ENCODE assay signal across 7 cellular contexts in genomic region chr3:53035018-53035417, GRCh38. TPM values are rescaled to one million over a fixed set of nuclear protein-coding genes. Genes with fewer than 3 reads are reported as not detected.
DNase-seq lines count a peak whose midpoint lies in the region; ATAC-seq, FAIRE-seq and TF ChIP-seq lines count a peak whose summit lies in the region.
"Not testable (repeated sequence)": the region's sequence is repeated elsewhere in the genome, so short reads cannot be mapped to it uniquely, and the experiment has no call there.

No MANE protein-coding gene starts in this region.

- not testable (repeated sequence) for TF ChIP-seq POLR2A in A549 (IDR thresholded peaks at IDR 0.05; ENCODE audit: low read length)

- not testable (repeated sequence) for H3K27me3 ChIP-seq in Caco-2 (replicated peaks; ENCODE audit: control insufficient read depth, insufficient read depth, low read length); hepatocyte; liver (ENCODE audit: control insufficient read depth in 4 of 4, insufficient read depth in 4 of 4, low read length in 3 of 4)

- 36% methylated on average over 5 of the region's 5 CpGs for WGBS in A549 (ENCODE audit: missing lambda C conversion rate)
- 62% methylated on average over 5 of the region's 5 CpGs for WGBS in hepatocyte (ENCODE audit: low lambda C conversion rate, missing lambda C conversion rate)
- 52% methylated on average over 5 of the region's 5 CpGs for WGBS in liver

- peak overlapping the region; percentile 85 for H3K27ac Mint-ChIP-seq in Caco-2 (ENCODE audit: unreplicated experiment)
- H3K27ac Mint-ChIP-seq in T-helper 17 cell, result peak overlapping the region; percentile 88
- peak overlapping the region in 2 of 3 experiments; percentile 62 to 73 for H3K27ac Mint-ChIP-seq in nephron

- H3K4me1 Mint-ChIP-seq in Caco-2 (ENCODE audit: low read depth, unreplicated experiment) (peaks cover 46% of the 10 kb centered on the region), T-helper 17 cell (peaks cover 45% of the 10 kb centered on the region)
- not testable (repeated sequence) for H3K4me1 Mint-ChIP-seq in nephron

- not testable (repeated sequence) for H3K9me2 ChIP-seq in hepatocyte (replicated peaks; ENCODE audit: insufficient read depth)

- BruUV-seq in Caco-2 (replicated peaks; lab: Mats Ljungman, UMichigan), result not testable (repeated sequence)

- TF ChIP-seq EP300 in A549 (IDR thresholded peaks at IDR 0.05), result not testable (repeated sequence)

- H3K4me2 ChIP-seq in A549, result peak overlapping the region; percentile 54
- H3K4me2 ChIP-seq in hepatocyte, result peak overlapping the region; percentile 34

- TF ChIP-seq CTCF in A549 (IDR thresholded peaks at IDR 0.05); Caco-2 (IDR thresholded peaks at IDR 0.05; ENCODE audit: insufficient read depth in 1 of 2, low read depth in 1 of 2, low read length in 1 of 2, severe bottlenecking in 1 of 2, unreplicated experiment in 1 of 2); hepatocyte (IDR thresholded peaks at IDR 0.05; ENCODE audit: poor library complexity); liver (IDR thresholded peaks at IDR 0.05; ENCODE audit: low read depth, low read length, missing input control); nephron (IDR thresholded peaks at IDR 0.05; ENCODE audit: unreplicated experiment in 3 of 3): not testable (repeated sequence)

- H3K4me3 ChIP-seq in A549; Caco-2 (ENCODE audit: low read depth, low read length); hepatocyte; liver (ENCODE audit: low read depth in 1 of 3, low read length in 3 of 3): not testable (repeated sequence)

- H3K36me3 Mint-ChIP-seq in Caco-2 (ENCODE audit: insufficient read depth, unreplicated experiment); T-helper 17 cell (ENCODE audit: low read depth); nephron (ENCODE audit: low read depth): not testable (repeated sequence)

- POLR2A ChIA-PET in A549 (lab: Yijun Ruan, JAX) (interaction anchor here (1.7 kb wide), 1 partner anchor 10 kb away, joined by 6 read pairs; the partner anchor contains the start of gene SFMBT1), Caco-2 (lab: Charles Lee) (interaction anchor here (0.5 to 1.6 kb wide), 2 partner anchors 11 to 55 kb away, joined by 6 to 17 read pairs; partner anchors contain the start of gene SFMBT1)

- DNase-seq in A549 (ENCODE audit: low read depth in 1 of 2, low spot score in 1 of 2), result peak in 1 of 2 experiments; percentile 15
- DNase-seq in Caco-2, result peak; percentile 69 to 79
- DNase-seq in T-helper 17 cell; hepatocyte (ENCODE audit: low spot score): not testable (repeated sequence)

- H3K4me3 Mint-ChIP-seq in Caco-2 (ENCODE audit: unreplicated experiment) (peak overlapping the region; percentile 70), T-helper 17 cell (peak overlapping the region; percentile 76)
- not testable (repeated sequence) for H3K4me3 Mint-ChIP-seq in nephron

- H2AFZ ChIP-seq in hepatocyte, result not testable (repeated sequence)

- peak overlapping the region; percentile 52 to 63; a peak in 4 of 6 replicates for H3K27ac ChIP-seq in A549
- H3K27ac ChIP-seq in hepatocyte, result peak overlapping the region; percentile 67
- H3K27ac ChIP-seq in liver (ENCODE audit: low read depth in 1 of 2, low read length in 2 of 2), result not testable (repeated sequence)

- not testable (repeated sequence) for H4K20me1 ChIP-seq in hepatocyte (ENCODE audit: insufficient read depth, poor library complexity, severe bottlenecking)

- H3K36me3 ChIP-seq in Caco-2 (ENCODE audit: control insufficient read depth, insufficient read depth, low read length); hepatocyte (replicated peaks; ENCODE audit: insufficient read depth, low read depth); liver (ENCODE audit: control insufficient read depth in 4 of 4, insufficient read depth in 3 of 4, low read depth in 1 of 4, low read length in 3 of 4): not testable (repeated sequence)

- H3K4me1 ChIP-seq in A549 (peaks cover 70% of the 10 kb centered on the region), Caco-2 (peaks cover 84% of the 10 kb centered on the region), hepatocyte (ENCODE audit: insufficient read depth) (peaks cover 10% of the 10 kb centered on the region), liver (ENCODE audit: control insufficient read depth in 4 of 4, insufficient read depth in 4 of 4, low read length in 3 of 4) (peaks cover 9 to 32% (median 19%) of the 10 kb centered on the region in 4 donors)

- not testable (repeated sequence) for H3K9me3 Mint-ChIP-seq in Caco-2 (ENCODE audit: unreplicated experiment); nephron

- not testable (repeated sequence) for FAIRE-seq in A549 (lab: Jason Lieb, UNC)
- peak; percentile 18 for FAIRE-seq in colon (lab: Jason Lieb, UNC)

- H3K9me3 ChIP-seq in A549; Caco-2; T-helper 17 cell (ENCODE audit: control insufficient read depth, low read length, poor library complexity, severe bottlenecking); hepatocyte (ENCODE audit: low read depth); liver (ENCODE audit: control insufficient read depth in 4 of 4, low read length in 3 of 4): not testable (repeated sequence)

- CTCF ChIA-PET in A549 (lab: Yijun Ruan, JAX) (interaction anchor here (0.6 kb wide), 1 partner anchor 17 kb away, joined by 3 read pairs; no protein-coding TSS in a partner anchor), Caco-2 (lab: Charles Lee) (interaction anchor here (0.5 to 1.2 kb wide), 4 partner anchors 9 to 49 kb away, joined by 3 to 5 read pairs (median 4); no protein-coding TSS in a partner anchor)

- TF ChIP-seq RAD21 in A549 (conservative IDR thresholded peaks at IDR 0.05 in 1 of 2, IDR thresholded peaks at IDR 0.05 in 1 of 2); liver (IDR thresholded peaks at IDR 0.05): not testable (repeated sequence)

- not testable (repeated sequence) for H3K9ac ChIP-seq in liver (ENCODE audit: low read depth in 1 of 2, low read length in 2 of 2)

- intact Hi-C loops in Caco-2 (cut with micrococcal nuclease; ENCODE audit: unreplicated experiment), result loop anchor here (1.0 kb wide), 1 partner anchor 9 kb away; no protein-coding TSS in a partner anchor

- peaks cover 79% of the 10 kb centered on the region for H3K79me2 ChIP-seq in hepatocyte

- H3K27me3 Mint-ChIP-seq in Caco-2 (ENCODE audit: insufficient read depth, unreplicated experiment); T-helper 17 cell; nephron (ENCODE audit: low read depth): not testable (repeated sequence)

- ATAC-seq in A549, result peak; percentile 39 to 77; a peak in 4 of 6 replicates
- not testable (repeated sequence) for ATAC-seq in T-helper 17 cell

TF ChIP-seq in liver, 16 proteins besides CTCF, POLR2A, EP300 and RAD21:
- TF ChIP-seq HNF4G (IDR thresholded peaks at IDR 0.05) (peak; percentile 30), SP1 (IDR thresholded peaks at IDR 0.05) (peak; percentile 48), HNF4A (conservative IDR thresholded peaks at IDR 0.05) (peak; percentile 37 to 68)
TF ChIP-seq in liver: peak in this region for 3; not testable (repeated sequence) for 13.

RNA-seq across cellular contexts. Expression of gene SFMBT1, which starts 10.9 kb away (rescaled TPM):
- 9.6 and 9.9 TPM in 2 replicates for polyA plus RNA-seq in A549 (2011; rRNA removed)
- polyA plus RNA-seq in A549 (2012; cell fraction: cytosol; rRNA removed), result 2.9 and 3.7 TPM in 2 replicates
- 3.2 and 4.2 TPM in 2 replicates for polyA plus RNA-seq in A549 (2012; cell fraction: nucleus; rRNA removed)
- 7.0 to 7.2 TPM (median 7.1 TPM) in 3 replicates for polyA plus RNA-seq in A549 (2017; fragmentation: RNase III; extraction: RNeasy Plus Mini Kit Qiagen cat#74134 plus additional on column Dnase treatment)
- polyA minus RNA-seq in A549 (2011; rRNA and poly(A)+ RNA removed), result 21.4 TPM in 2 replicates
- 45.3 and 47.4 TPM in 2 replicates for total RNA-seq in Caco-2 (2022)
- 10 to 100 TPM; 36.1 to 49.8 TPM for total RNA-seq in T-helper 17 cell
- 12.0 and 18.1 TPM in 2 replicates for total RNA-seq in hepatocyte
- polyA plus RNA-seq in hepatocyte, result 5.8 and 8.5 TPM in 2 replicates
- total RNA-seq in liver, result 10 to 100 TPM; 16.1 to 17.8 TPM
- 1 to 10 TPM; 4.4 to 4.7 TPM for polyA plus RNA-seq in liver
